8 cellular contexts compared by ENCODE assay signal in genomic region chr14:104768437-104769323, GRCh38. TPM values are rescaled to one million over a fixed set of nuclear protein-coding genes. Genes with fewer than 3 reads are reported as not detected.
DNase-seq lines count a peak whose midpoint lies in the region; ATAC-seq and TF ChIP-seq lines count a peak whose summit lies in the region.

No MANE protein-coding gene starts in this region.

- no peak overlapping the region for H3K4me2 ChIP-seq in parathyroid adenoma (ENCODE audit: low read length)

- ATAC-seq in GM21529 (IDR thresholded peaks at IDR 0.05; ENCODE audit: unreplicated experiment) (peak; percentile 85), SK-N-SH treated with all-trans-retinoic acid at 6 μM for 48 hours (peak; percentile 96), upper lobe of left lung (ENCODE audit: low FRiP score in 2 of 2) (peak; percentile 90 to 95)

- no peak overlapping the region for H3K4me3 Mint-ChIP-seq in activated naive CD4-positive, alpha-beta T cell treated with anti-CD3 and anti-CD28 coated beads for 36 hours

- no peak for TF ChIP-seq POLR2A in upper lobe of left lung (IDR thresholded peaks at IDR 0.05)

- H3K9ac ChIP-seq in parathyroid adenoma: no peak overlapping the region

- H3K4me1 ChIP-seq in parathyroid adenoma: peaks cover 5% of the 10 kb centered on the region
- peaks cover 7 to 16% (median 14%) of the 10 kb centered on the region in 4 donors for H3K4me1 ChIP-seq in upper lobe of left lung

- H3K27ac Mint-ChIP-seq in activated naive CD4-positive, alpha-beta T cell treated with anti-CD3 and anti-CD28 coated beads for 36 hours: peak overlapping the region; percentile 41

- TF ChIP-seq EP300 in upper lobe of left lung (IDR thresholded peaks at IDR 0.05): no peak

- H3K9me3 ChIP-seq in MG63 (no peaks in the 10 kb centered on the region; the same call in none of the 2 replicates), parathyroid adenoma (ENCODE audit: control insufficient read depth, low read length) (no peaks in the 10 kb centered on the region), upper lobe of left lung (peaks cover 0 to 6% (median 3%) of the 10 kb centered on the region in 4 donors)

- 15 to 54% methylated on average over 5 to 21 of the region's 25 CpGs for WGBS in upper lobe of left lung, 2 donors

- intact Hi-C loops in activated naive CD4-positive, alpha-beta T cell treated with anti-CD3 and anti-CD28 coated beads for 36 hours (cut with micrococcal nuclease): loop anchor here (1.0 to 2.0 kb wide), 4 partner anchors 16 to 102 kb away; partner anchors contain the start of gene ZBTB42
- intact Hi-C loops in head of caudate nucleus (cut with DNase I): loop anchor here (5.0 kb wide), 1 partner anchor 59 kb away; no protein-coding TSS in a partner anchor

- H3K36me3 ChIP-seq in MG63 (peaks cover 21% of the 10 kb centered on the region), parathyroid adenoma (ENCODE audit: control insufficient read depth, insufficient read depth, low read length) (no peaks in the 10 kb centered on the region), upper lobe of left lung (peaks cover 0 to 40% (median 38%) of the 10 kb centered on the region in 4 donors)

- H3K79me2 ChIP-seq in parathyroid adenoma: no peaks in the 10 kb centered on the region

- H3K27ac ChIP-seq in parathyroid adenoma: no peak overlapping the region
- peak overlapping the region in 3 of 4 donors; percentile 42 to 65 (median 42) for H3K27ac ChIP-seq in upper lobe of left lung

- no peak overlapping the region for H3K4me3 ChIP-seq in MG63
- H3K4me3 ChIP-seq in parathyroid adenoma (ENCODE audit: low read depth, low read length): no peak overlapping the region
- no peak overlapping the region for H3K4me3 ChIP-seq in upper lobe of left lung

- H3K27me3 ChIP-seq in MG63: no peaks in the 10 kb centered on the region
- no peaks in the 10 kb centered on the region for H3K27me3 ChIP-seq in parathyroid adenoma (ENCODE audit: control insufficient read depth, insufficient read depth, low read length)
- no peaks in the 10 kb centered on the region for H3K27me3 ChIP-seq in upper lobe of left lung

- DNase-seq in COLO829 (ENCODE audit: low spot score) (peak; percentile 70), MG63 (peak; percentile 67), head of caudate nucleus (peak; percentile 73 to 98 (median 94)), upper lobe of left lung (peak; percentile 92 to 98)
- DNase-seq in activated naive CD4-positive, alpha-beta T cell treated with anti-CD3 and anti-CD28 coated beads for 36 hours: peak; percentile 95

- peak overlapping the region; percentile 11 for H2AFZ ChIP-seq in parathyroid adenoma

- peaks cover 18% of the 10 kb centered on the region for H3K36me3 Mint-ChIP-seq in activated naive CD4-positive, alpha-beta T cell treated with anti-CD3 and anti-CD28 coated beads for 36 hours (ENCODE audit: low read depth)

- no peaks in the 10 kb centered on the region for H3K27me3 Mint-ChIP-seq in activated naive CD4-positive, alpha-beta T cell treated with anti-CD3 and anti-CD28 coated beads for 36 hours (ENCODE audit: low read depth)

- peak; percentile 86 for TF ChIP-seq CTCF in parathyroid adenoma (IDR thresholded peaks at IDR 0.05)
- TF ChIP-seq CTCF in upper lobe of left lung (IDR thresholded peaks at IDR 0.05): peak; percentile 94 to 99 (median 96)

- peaks cover 4% of the 10 kb centered on the region for H3K9me3 Mint-ChIP-seq in activated naive CD4-positive, alpha-beta T cell treated with anti-CD3 and anti-CD28 coated beads for 36 hours

- H3K4me1 Mint-ChIP-seq in activated naive CD4-positive, alpha-beta T cell treated with anti-CD3 and anti-CD28 coated beads for 36 hours (ENCODE audit: low read depth): peaks cover 7% of the 10 kb centered on the region

- CTCF ChIA-PET in activated naive CD4-positive, alpha-beta T cell treated with anti-CD3 and anti-CD28 coated beads for 36 hours (lab: Charles Lee): interaction anchor here (0.6 to 1.9 kb wide), 15 partner anchors 9 to 1308 kb away, joined by 3 to 34 read pairs (median 4); partner anchors contain the start of gene SIVA1

TF ChIP-seq in SK-N-SH treated with all-trans-retinoic acid at 6 μM for 48 hours, 23 proteins besides CTCF, POLR2A, EP300 and RAD21:
- no peak for TF ChIP-seq ESRRG (CRISPR knock-in tag; IDR thresholded peaks at IDR 0.05)
- TF ChIP-seq TCF4 (CRISPR knock-in tag; IDR thresholded peaks at IDR 0.05; ENCODE audit: borderline replicate concordance): no peak
- no peak for TF ChIP-seq ZNF70 (CRISPR knock-in tag; IDR thresholded peaks at IDR 0.05)
- TF ChIP-seq SNAI2 (CRISPR knock-in tag; IDR thresholded peaks at IDR 0.05): no peak
- TF ChIP-seq ISL1 (CRISPR knock-in tag; IDR thresholded peaks at IDR 0.05): no peak
- TF ChIP-seq ARNTL (CRISPR knock-in tag; IDR thresholded peaks at IDR 0.05; ENCODE audit: borderline replicate concordance, low read depth): no peak
- TF ChIP-seq TSHZ2 (CRISPR knock-in tag; IDR thresholded peaks at IDR 0.05): no peak
- no peak for TF ChIP-seq ZFP30 (CRISPR knock-in tag; IDR thresholded peaks at IDR 0.05)

RNA-seq across cellular contexts. Expression of gene SIVA1, which starts 15.7 kb away (rescaled TPM):
- 166 and 169 TPM in 2 replicates for total RNA-seq in MG63 (2014; rRNA removed; shearing (Covaris generic); ENCODE audit: low replicate concordance)
- total RNA-seq in activated naive CD4-positive, alpha-beta T cell treated with anti-CD3 and anti-CD28 coated beads for 36 hours: 10 to 100 TPM; 86.1 to 92.7 TPM
- total RNA-seq in upper lobe of left lung: 100 to 1,000 TPM in 2 of 6 donors, 10 to 100 TPM in 4; 72.3 to 241 (median 91.0) TPM

RNA-seq across cellular contexts. Expression of gene AKT1, which starts 26.9 kb away (rescaled TPM):
- total RNA-seq in MG63 (2014; rRNA removed; shearing (Covaris generic); ENCODE audit: low replicate concordance): 118 and 140 TPM in 2 replicates
- total RNA-seq in activated naive CD4-positive, alpha-beta T cell treated with anti-CD3 and anti-CD28 coated beads for 36 hours: 100 to 1,000 TPM; 114 to 115 TPM
- total RNA-seq in upper lobe of left lung: 100 to 1,000 TPM; 122 to 283 (median 191) TPM

RNA-seq across cellular contexts. Expression of gene ZBTB42, which starts 32.2 kb away (rescaled TPM):
- 2.5 and 3.9 TPM in 2 replicates for total RNA-seq in MG63 (2014; rRNA removed; shearing (Covaris generic); ENCODE audit: low replicate concordance)
- total RNA-seq in activated naive CD4-positive, alpha-beta T cell treated with anti-CD3 and anti-CD28 coated beads for 36 hours: 1 to 10 TPM; 1.3 to 1.6 TPM
- 10 to 100 TPM; 13.9 to 24.8 (median 20.9) TPM for total RNA-seq in upper lobe of left lung

RNA-seq across cellular contexts. Expression of gene ADSS1, which starts 44.7 kb away (rescaled TPM):
- total RNA-seq in MG63 (2014; rRNA removed; shearing (Covaris generic); ENCODE audit: low replicate concordance): 4.0 and 4.2 TPM in 2 replicates
- total RNA-seq in activated naive CD4-positive, alpha-beta T cell treated with anti-CD3 and anti-CD28 coated beads for 36 hours: 1 to 10 TPM; 5.1 to 5.5 TPM
- total RNA-seq in upper lobe of left lung: 10 to 100 TPM in 1 of 6 donors, 1 to 10 TPM in 5; 4.9 to 34.6 (median 6.2) TPM
